In genomic region chr4:184282251-184282713, GRCh38 we compare ENCODE assay signal across 1 cellular context.
TF ChIP-seq lines count a peak whose summit lies in the region.

No MANE protein-coding gene starts in this region.

TF ChIP-seq in HepG2, 621 proteins besides CTCF, POLR2A, EP300 and RAD21 (continued from another document):
- TF ChIP-seq ZNF740 (CRISPR knock-in tag; IDR thresholded peaks at IDR 0.05) (no peak), ZFY (CRISPR knock-in tag; IDR thresholded peaks at IDR 0.05) (peak; percentile 41; the same call in 1 of the 2 replicates), ZNF292 (CRISPR knock-in tag; IDR thresholded peaks at IDR 0.05; ENCODE audit: borderline replicate concordance, low read depth) (peak; percentile 66; the same call in 1 of the 2 replicates), ZNF335 (CRISPR knock-in tag; IDR thresholded peaks at IDR 0.05) (no peak), ZFX (CRISPR knock-in tag; IDR thresholded peaks at IDR 0.05; ENCODE audit: low read depth) (0 out of 2 replicates have a peak, but pooled peaks have one; percentile 38), ZBTB42 (CRISPR knock-in tag; IDR thresholded peaks at IDR 0.05) (no peak), RXRB (CRISPR knock-in tag; IDR thresholded peaks at IDR 0.05; ENCODE audit: borderline replicate concordance) (peak; percentile 18; the same call in 1 of the 2 replicates), NFE2L1 (CRISPR knock-in tag; IDR thresholded peaks at IDR 0.05; ENCODE audit: borderline replicate concordance) (no peak), ZNF143 (CRISPR knock-in tag; IDR thresholded peaks at IDR 0.05) (no peak), ZNF574 (CRISPR knock-in tag; IDR thresholded peaks at IDR 0.05) (no peak)
